31 cellular contexts compared by ENCODE assay signal in genomic region chr13:90393408-90393807, GRCh38.
"Had no signal": no experiment of that assay in that cellular context is flagged by ENCODE, and none has a peak within 500 bp of the region (broad histone marks: within the 10 kb centered on the region; RNA-seq: fewer than 3 reads in every experiment).

No MANE protein-coding gene starts in this region.

- H3K36me3 ChIP-seq: brain microvascular endothelial cell, breast epithelium, WERI-Rb-1 had no signal

- ATAC-seq: activated CD4-positive, alpha-beta T cell treated with anti-CD3 and anti-CD28 coated beads for 36 hours; activated CD4-positive, CD25-positive, alpha-beta regulatory T cell treated with anti-CD3 and anti-CD28 coated beads, Interleukin-2, amount 50 U/mL, for 24 hours; activated CD8-positive, alpha-beta memory T cell treated with anti-CD3 and anti-CD28 coated beads, Interleukin-2, amount 10 ng/mL, durations not matched to agents 7 days and 5 days; activated CD8-positive, alpha-beta T cell treated with anti-CD3 and anti-CD28 coated beads, Interleukin-2, amount 10 ng/mL, durations not matched to agents 7 days and 5 days; activated naive CD8-positive, alpha-beta T cell treated with anti-CD3 and anti-CD28 coated beads, Interleukin-2, amount 50 U/mL, for 24 hours; body of pancreas; WTC11 had no signal

- H3K4me1 ChIP-seq: body of pancreas, breast epithelium had no signal

- H3K9me3 ChIP-seq: body of pancreas had no signal

- H3K27ac ChIP-seq: body of pancreas, brain microvascular endothelial cell, breast epithelium, WERI-Rb-1 had no signal

- H3K27me3 ChIP-seq: body of pancreas, brain microvascular endothelial cell, breast epithelium had no signal

- H3K4me3 ChIP-seq: body of pancreas, breast epithelium had no signal

- FAIRE-seq: astrocyte had no signal

- DNase-seq: activated CD4-positive, alpha-beta memory T cell treated with anti-CD3 and anti-CD28 coated beads, Interleukin-2, amount 10 ng/mL, durations not matched to agents 7 days and 5 days; activated CD4-positive, alpha-beta T cell treated with anti-CD3 and anti-CD28 coated beads for 1 hour; activated CD4-positive, alpha-beta T cell treated with anti-CD3 and anti-CD28 coated beads for 36 hours; activated CD4-positive, alpha-beta T cell treated with anti-CD3 and anti-CD28 coated beads for 48 hours; activated CD4-positive, alpha-beta T cell treated with anti-CD3 and anti-CD28 coated beads, Interleukin-2, amount 10 ng/mL, durations not matched to agents 7 days and 5 days; activated CD4-positive, alpha-beta T cell treated with anti-CD3 and anti-CD28 coated beads, Interleukin-2, amount 50 U/mL, for 48 hours; activated CD4-positive, CD25-positive, alpha-beta regulatory T cell; activated CD8-positive, alpha-beta memory T cell treated with anti-CD3 and anti-CD28 coated beads for 24 hours; activated CD8-positive, alpha-beta memory T cell treated with anti-CD3 and anti-CD28 coated beads, Interleukin-2, amount 10 ng/mL, durations not matched to agents 7 days and 5 days; activated CD8-positive, alpha-beta memory T cell treated with anti-CD3 and anti-CD28 coated beads, Interleukin-2, amount 50 U/mL, for 48 hours; activated CD8-positive, alpha-beta T cell treated with anti-CD3 and anti-CD28 coated beads, Interleukin-2, amount 10 ng/mL, durations not matched to agents 7 days and 5 days; activated effector memory CD4-positive, alpha-beta T cell treated with Interleukin-2 at 50 U/mL for 16 hours; activated gamma-delta T cell; activated naive CD4-positive, alpha-beta T cell treated with anti-CD3 and anti-CD28 coated beads, Interleukin-2, amount 10 ng/mL, durations not matched to agents 7 days and 5 days; activated naive CD4-positive, alpha-beta T cell treated with Interleukin-2 at 50 U/mL for 16 hours; activated naive CD8-positive, alpha-beta T cell treated with anti-CD3 and anti-CD28 coated beads, Interleukin-2, amount 10 ng/mL, durations not matched to agents 7 days and 5 days; activated naive CD8-positive, alpha-beta T cell treated with anti-CD3 and anti-CD28 coated beads, Interleukin-2, amount 50 U/mL, for 24 hours; activated T-cell treated with anti-CD3 and anti-CD28 coated beads, Interleukin-2, amount 50 U/mL, for 24 hours; activated T-cell treated with anti-CD3 and anti-CD28 coated beads, Interleukin-2, amount 50 U/mL, for 48 hours; amygdala; anterior cingulate cortex; body of pancreas; brain microvascular endothelial cell; central memory CD4-positive, alpha-beta T cell; T-helper 2 cell; T-helper 9 cell; WERI-Rb-1 had no signal
